ENCODE assay signal across 10 cellular contexts in the genomic region with DNA sequence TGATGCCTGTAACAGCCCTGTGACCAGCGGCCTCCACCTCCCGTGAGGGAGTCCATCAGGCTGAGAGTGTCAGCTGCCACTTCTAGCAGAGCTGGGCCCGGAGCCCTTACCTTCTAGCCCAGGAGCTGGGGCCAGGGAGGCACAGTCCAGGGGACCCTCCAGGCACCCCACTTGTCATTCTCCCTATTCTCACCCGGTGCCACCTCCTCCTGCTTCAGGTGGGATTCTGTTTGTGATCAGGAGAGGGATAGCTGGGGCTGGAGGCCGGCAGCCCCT. TPM values are rescaled to one million over a fixed set of nuclear protein-coding genes. Genes with fewer than 3 reads are reported as not detected.
DNase-seq lines count a peak whose midpoint lies in the region; TF ChIP-seq lines count a peak whose summit lies in the region.
"Had no signal": no experiment of that assay in that cellular context is flagged by ENCODE, and none has a peak within 500 bp of the region (broad histone marks: within the 10 kb centered on the region; RNA-seq: fewer than 3 reads in every experiment).

No MANE protein-coding gene starts in this region.

- H3K27ac ChIP-seq in breast epithelium: peak overlapping the region; percentile 65 to 80
- no peak overlapping the region for H3K27ac ChIP-seq in mammary epithelial cell (ENCODE audit: insufficient read depth, low read depth, low read length)
- H3K27ac ChIP-seq in adrenal gland: peak overlapping the region in 3 of 5 donors; percentile 44 to 91 (median 78)
- peak overlapping the region; percentile 96 for H3K27ac ChIP-seq in mesodermal cell (ENCODE audit: low read depth, low read length, severe bottlenecking)
- H3K27ac ChIP-seq in transverse colon: peak overlapping the region; percentile 81 to 89 (median 86)
- H3K27ac ChIP-seq: C4-2B had no signal

- WGBS in mammary epithelial cell (ENCODE audit: low coverage, missing lambda C conversion rate): 80% methylated on average over 4 of the region's 5 CpGs
- 60 to 86% (median 79%) methylated on average over 1 to 5 of the region's 5 CpGs for WGBS in adrenal gland, 4 donors
- 90 to 100% methylated on average over 2 to 3 of the region's 5 CpGs for WGBS in mesodermal cell (ENCODE audit: insufficient coverage in 2 of 2), 2 experiments
- 85 to 87% methylated on average over 3 to 5 of the region's 5 CpGs for WGBS in transverse colon (ENCODE audit: low coverage in 1 of 2), 2 donors

- TF ChIP-seq EP300 in transverse colon (IDR thresholded peaks at IDR 0.05; ENCODE audit: low read depth): no peak

- no TSS peak for BruUV-seq in mammary epithelial cell (replicated peaks; lab: Mats Ljungman, UMichigan)

- no peak overlapping the region for H2AFZ ChIP-seq in mammary epithelial cell (ENCODE audit: low read depth, low read length)

- H3K4me2 ChIP-seq in mammary epithelial cell (ENCODE audit: insufficient read depth, low read depth, low read length): no peak overlapping the region

- peak overlapping the region; percentile 25 to 55 (median 30) for H3K4me3 ChIP-seq in breast epithelium
- H3K4me3 ChIP-seq in mammary epithelial cell (replicated peaks in 1 of 3; ENCODE audit: insufficient read depth in 1 of 3, low read depth in 2 of 3, low read length in 3 of 3): no peak overlapping the region
- no peak overlapping the region for H3K4me3 ChIP-seq in adrenal gland
- no peak overlapping the region for H3K4me3 ChIP-seq in mesodermal cell (ENCODE audit: extremely low read depth, insufficient read depth, low read length, poor library complexity, severe bottlenecking)
- peak overlapping the region in 1 of 4 donors; percentile 29 for H3K4me3 ChIP-seq in transverse colon

- H3K4me1 ChIP-seq in breast epithelium: peaks cover 6 to 8% of the 10 kb centered on the region in 2 donors
- H3K4me1 ChIP-seq in mammary epithelial cell (ENCODE audit: insufficient read depth, low read length): peaks cover 16% of the 10 kb centered on the region
- peaks cover 15 to 35% of the 10 kb centered on the region in 2 donors for H3K4me1 ChIP-seq in adrenal gland (replicated peaks in 1 of 2)
- H3K4me1 ChIP-seq in mesodermal cell (ENCODE audit: control insufficient read depth, insufficient read depth, low read length, poor library complexity, severe bottlenecking): peaks cover 50% of the 10 kb centered on the region
- peaks cover 20 to 49% (median 40%) of the 10 kb centered on the region in 4 donors for H3K4me1 ChIP-seq in transverse colon

- H3K9ac ChIP-seq in mammary epithelial cell (ENCODE audit: insufficient read depth, low read length): no peak overlapping the region

- intact Hi-C loops in breast epithelium (cut with DNase I; ENCODE audit: low total_unique reads) (no loop called here), mammary epithelial cell (cut with micrococcal nuclease) (no loop called here), adrenal gland (cut with DNase I) (no loop called here), transverse colon (cut with DNase I; ENCODE audit: low total_unique reads) (loop anchor here (5.0 kb wide), 1 partner anchor 61 kb away; no protein-coding TSS in a partner anchor)

- CTCF ChIA-PET in mammary epithelial cell (lab: Charles Lee; ENCODE audit: low non-redundant PET): no interaction called here

- H3K27me3 ChIP-seq in breast epithelium (no peaks in the 10 kb centered on the region), mammary epithelial cell (ENCODE audit: insufficient read depth, low read length) (no peaks in the 10 kb centered on the region), adrenal gland (peaks cover 6% of the 10 kb centered on the region), transverse colon (no peaks in the 10 kb centered on the region)

- TF ChIP-seq POLR2A in breast epithelium (IDR thresholded peaks at IDR 0.05): no peak
- no peak for TF ChIP-seq POLR2A in adrenal gland (IDR thresholded peaks at IDR 0.05)
- no peak for TF ChIP-seq POLR2A in transverse colon (IDR thresholded peaks at IDR 0.05)

- H4K20me1 ChIP-seq in mammary epithelial cell (ENCODE audit: insufficient read depth, low read length): no peaks in the 10 kb centered on the region

- dilution Hi-C loops in mammary epithelial cell (cut with HindIII; ENCODE audit: low sequenced_read_pairs): no loop called here

- H3K36me3 ChIP-seq in breast epithelium: no peaks in the 10 kb centered on the region
- no peaks in the 10 kb centered on the region for H3K36me3 ChIP-seq in mammary epithelial cell (ENCODE audit: insufficient read depth, low read length)
- no peaks in the 10 kb centered on the region for H3K36me3 ChIP-seq in adrenal gland (replicated peaks in 1 of 2)
- H3K36me3 ChIP-seq in mesodermal cell (ENCODE audit: control insufficient read depth, insufficient read depth, low read length): peaks cover 27% of the 10 kb centered on the region
- H3K36me3 ChIP-seq in transverse colon: no peaks in the 10 kb centered on the region

- in situ Hi-C loops in mammary epithelial cell (cut with MboI; ENCODE audit: low sequenced_read_pairs in 2 of 2): no loop called here
- in situ Hi-C loops in transverse colon (cut with MboI; ENCODE audit: low pct_ligation_motif_present in 1 of 4, low pct_unique_long_range_greater_than_20kb in 1 of 4, low sequenced_read_pairs in 3 of 4): loop anchor here in 1 of 4 donors (10.0 kb wide), 1 partner anchor 163 kb away; no protein-coding TSS in a partner anchor

- no peak for DNase-seq in breast epithelium (ENCODE audit: low spot score in 2 of 2)
- no peak for DNase-seq in mammary epithelial cell
- DNase-seq in adrenal gland: no peak
- no peak for DNase-seq in transverse colon
- DNase-seq in AG08396 (ENCODE audit: low spot score): no peak
- DNase-seq in stimulated activated CD8-positive, alpha-beta memory T cell treated with anti-CD3 and anti-CD28 coated beads, Interleukin-4, amount 100 ng/mL, for 48 hours: no peak
- no peak for DNase-seq in LoVo (ENCODE audit: low spot score)

- TF ChIP-seq CTCF in breast epithelium (IDR thresholded peaks at IDR 0.05) (no peak), mammary epithelial cell (conservative IDR thresholded peaks at IDR 0.05 in 1 of 2, IDR thresholded peaks at IDR 0.05 in 1 of 2; ENCODE audit: extremely low read depth in 1 of 2, insufficient read depth in 1 of 2, low read depth in 1 of 2, low read length in 2 of 2) (no peak), adrenal gland (IDR thresholded peaks at IDR 0.05) (no peak), transverse colon (IDR thresholded peaks at IDR 0.05) (no peak)

- H3K9me3 ChIP-seq in breast epithelium (no peaks in the 10 kb centered on the region), mammary epithelial cell (replicated peaks; ENCODE audit: insufficient read depth, low read length) (no peaks in the 10 kb centered on the region), adrenal gland (replicated peaks in 1 of 3) (no peaks in the 10 kb centered on the region), mesodermal cell (ENCODE audit: control insufficient read depth, low read length) (no peaks in the 10 kb centered on the region), transverse colon (no peaks in the 10 kb centered on the region)

- peaks cover 43% of the 10 kb centered on the region for H3K79me2 ChIP-seq in mammary epithelial cell (ENCODE audit: insufficient read depth, low read length)

RNA-seq across cellular contexts. Expression of a gene that starts 4.1 kb away (rescaled TPM):
- total RNA-seq in breast epithelium (10 to 100 TPM; 14.2 to 54.9 (median 31.5) TPM), mammary epithelial cell (1 to 10 TPM; 5.2 to 8.4 TPM), adrenal gland (10 to 100 TPM in 2 of 8 donors, 1 to 10 TPM in 6; 5.0 to 11.7 (median 8.0) TPM), transverse colon (10 to 100 TPM in 1 of 4 donors, 1 to 10 TPM in 3; 4.4 to 15.6 (median 8.5) TPM)
- polyA plus RNA-seq in mammary epithelial cell (4.0 TPM), adrenal gland (1 to 10 TPM; 2.9 to 8.2 (median 5.4) TPM)
- 2.5 TPM for polyA minus RNA-seq in mammary epithelial cell
- polyA plus RNA-seq in mesodermal cell (2013, experiment 1 of 2): 52.2 TPM
- 45.1 TPM for polyA plus RNA-seq in mesodermal cell (2013, experiment 2 of 2)

RNA-seq across cellular contexts. Expression of a gene that starts 50.8 kb away (rescaled TPM):
- not detected for total RNA-seq in breast epithelium
- not detected for total RNA-seq in mammary epithelial cell
- not detected for polyA plus RNA-seq in mammary epithelial cell
- polyA minus RNA-seq in mammary epithelial cell: not detected
- not detected for total RNA-seq in adrenal gland
- not detected for polyA plus RNA-seq in adrenal gland
- polyA plus RNA-seq in mesodermal cell (2013, experiment 1 of 2): not detected
- not detected for polyA plus RNA-seq in mesodermal cell (2013, experiment 2 of 2)
- not detected for total RNA-seq in transverse colon
- total RNA-seq: lung microvascular endothelial cell had no signal

Comparison
In these comparisons a context has a peak if more than half of its experiments do, and no peak if none do; other contexts are left out.
1. H3K4me3 ChIP-seq: peak in breast epithelium (3 of 3); none in mammary epithelial cell (0 of 3), adrenal gland (0 of 4) and mesodermal cell (single experiment).